In genomic region chr2:68750592-68751396, GRCh38 we compare ENCODE assay signal across 12 cellular contexts. TPM values are rescaled to one million over a fixed set of nuclear protein-coding genes. Genes with fewer than 3 reads are reported as not detected.
DNase-seq lines count a peak whose midpoint lies in the region; TF ChIP-seq lines count a peak whose summit lies in the region.
"Had no signal": no experiment of that assay in that cellular context is flagged by ENCODE, and none has a peak within 500 bp of the region (broad histone marks: within the 10 kb centered on the region; RNA-seq: fewer than 3 reads in every experiment).

No MANE protein-coding gene starts in this region.

- DNase-seq in T-helper 1 cell (no peak), HL-60 (ENCODE audit: low read depth in 1 of 2, low spot score in 1 of 2) (peak in 1 of 2 experiments; percentile 0), mucosa of gallbladder (ENCODE audit: low spot score) (peak; percentile 4), SW480 (ENCODE audit: low spot score) (no peak), ovary (no peak), superior temporal gyrus (ENCODE audit: extremely low spot score) (no peak)
- no peak for DNase-seq in activated T-helper 1 cell treated with anti-CD3 and anti-CD28 coated beads, Interleukin-12 subunit alpha, Interleukin-12 subunit beta, Interleukin-2, Interleukin-4 antibody, amounts not matched to agents 30 ng/mL and 10 ng/mL and 1 ng/mL, durations not matched to agents 14 hours and 24 hours and 36 hours (ENCODE audit: low spot score)
- DNase-seq: cortex of kidney had no signal

- H3K27me3 ChIP-seq in HL-60 (ENCODE audit: insufficient read depth, poor library complexity, severe bottlenecking) (no peaks in the 10 kb centered on the region), ovary (no peaks in the 10 kb centered on the region)
- H3K27me3 ChIP-seq: ascending aorta had no signal

- peak overlapping the region; percentile 37 for H3K27ac ChIP-seq in HL-60 (replicated peaks)
- H3K27ac ChIP-seq in ovary, result no peak overlapping the region
- H3K27ac ChIP-seq: ascending aorta had no signal

- H3K27me3 Mint-ChIP-seq in T-helper 1 cell treated with Interleukin-12 subunit alpha and Interleukin-12 subunit beta and Interleukin-4 antibody, amounts not matched to agents 30 μg/mL and 1 μg/mL, for 36 hours (ENCODE audit: low read depth), result no peaks in the 10 kb centered on the region
- H3K27me3 Mint-ChIP-seq in activated T-helper 1 cell treated with anti-CD3 and anti-CD28 coated beads, Interleukin-12 subunit alpha, Interleukin-12 subunit beta, Interleukin-2, Interleukin-4 antibody, amounts not matched to agents 30 ng/mL and 10 ng/mL and 1 ng/mL, durations not matched to agents 14 hours and 24 hours and 36 hours (ENCODE audit: insufficient read depth), result no peaks in the 10 kb centered on the region
- H3K27me3 Mint-ChIP-seq: naive B cell had no signal

- no peaks in the 10 kb centered on the region for H3K4me1 ChIP-seq in ovary (ENCODE audit: insufficient read depth)
- H3K4me1 ChIP-seq: Caco-2 had no signal

- H3K27ac Mint-ChIP-seq in T-helper 1 cell treated with Interleukin-12 subunit alpha and Interleukin-12 subunit beta and Interleukin-4 antibody, amounts not matched to agents 30 μg/mL and 1 μg/mL, for 36 hours, result peak overlapping the region; percentile 68
- H3K27ac Mint-ChIP-seq in activated T-helper 1 cell treated with anti-CD3 and anti-CD28 coated beads, Interleukin-12 subunit alpha, Interleukin-12 subunit beta, Interleukin-2, Interleukin-4 antibody, amounts not matched to agents 30 ng/mL and 10 ng/mL and 1 ng/mL, durations not matched to agents 14 hours and 24 hours and 36 hours, result peak overlapping the region; percentile 66

- no peaks in the 10 kb centered on the region for H3K36me3 ChIP-seq in ovary
- H3K36me3 ChIP-seq: ascending aorta had no signal

- no peak for TF ChIP-seq POLR2A in ovary (IDR thresholded peaks at IDR 0.05)

- H3K9me3 ChIP-seq in ovary, result no peaks in the 10 kb centered on the region
- H3K9me3 ChIP-seq: ascending aorta, Caco-2 had no signal

- no peak for TF ChIP-seq EP300 in ovary (IDR thresholded peaks at IDR 0.05)

- intact Hi-C loops in activated T-helper 1 cell treated with anti-CD3 and anti-CD28 coated beads, Interleukin-12 subunit alpha, Interleukin-12 subunit beta, Interleukin-2, Interleukin-4 antibody, amounts not matched to agents 30 ng/mL and 10 ng/mL and 1 ng/mL, durations not matched to agents 14 hours and 24 hours and 36 hours (cut with micrococcal nuclease), result loop anchor here (1.0 kb wide), 6 partner anchors 11 to 175 kb away; no protein-coding TSS in a partner anchor
- intact Hi-C loops in ovary (cut with DNase I), result loop anchor here in 1 of 4 donors (5.0 kb wide), 2 partner anchors 82 to 162 kb away; no protein-coding TSS in a partner anchor

- no peak overlapping the region for H3K4me3 Mint-ChIP-seq in T-helper 1 cell treated with Interleukin-12 subunit alpha and Interleukin-12 subunit beta and Interleukin-4 antibody, amounts not matched to agents 30 μg/mL and 1 μg/mL, for 36 hours
- H3K4me3 Mint-ChIP-seq in activated T-helper 1 cell treated with anti-CD3 and anti-CD28 coated beads, Interleukin-12 subunit alpha, Interleukin-12 subunit beta, Interleukin-2, Interleukin-4 antibody, amounts not matched to agents 30 ng/mL and 10 ng/mL and 1 ng/mL, durations not matched to agents 14 hours and 24 hours and 36 hours, result no peak overlapping the region

- H3K4me3 ChIP-seq in HL-60 (replicated peaks; ENCODE audit: insufficient read depth, low read length), result no peak overlapping the region
- H3K4me3 ChIP-seq in ovary, result no peak overlapping the region
- H3K4me3 ChIP-seq: ascending aorta had no signal

- H3K36me3 Mint-ChIP-seq in T-helper 1 cell treated with Interleukin-12 subunit alpha and Interleukin-12 subunit beta and Interleukin-4 antibody, amounts not matched to agents 30 μg/mL and 1 μg/mL, for 36 hours (ENCODE audit: low read depth), result peaks cover 52% of the 10 kb centered on the region
- peaks cover 44% of the 10 kb centered on the region for H3K36me3 Mint-ChIP-seq in activated T-helper 1 cell treated with anti-CD3 and anti-CD28 coated beads, Interleukin-12 subunit alpha, Interleukin-12 subunit beta, Interleukin-2, Interleukin-4 antibody, amounts not matched to agents 30 ng/mL and 10 ng/mL and 1 ng/mL, durations not matched to agents 14 hours and 24 hours and 36 hours (ENCODE audit: low read depth)

- H3K4me1 Mint-ChIP-seq in T-helper 1 cell treated with Interleukin-12 subunit alpha and Interleukin-12 subunit beta and Interleukin-4 antibody, amounts not matched to agents 30 μg/mL and 1 μg/mL, for 36 hours (ENCODE audit: low read depth), result peaks cover 77% of the 10 kb centered on the region
- peaks cover 90% of the 10 kb centered on the region for H3K4me1 Mint-ChIP-seq in activated T-helper 1 cell treated with anti-CD3 and anti-CD28 coated beads, Interleukin-12 subunit alpha, Interleukin-12 subunit beta, Interleukin-2, Interleukin-4 antibody, amounts not matched to agents 30 ng/mL and 10 ng/mL and 1 ng/mL, durations not matched to agents 14 hours and 24 hours and 36 hours (ENCODE audit: low read depth)

- TF ChIP-seq CTCF in HL-60 (IDR thresholded peaks at IDR 0.05; ENCODE audit: insufficient read depth, low read length), result no peak
- no peak for TF ChIP-seq CTCF in ovary (IDR thresholded peaks at IDR 0.05)

- WGBS in ovary, 3 donors, result 96% methylated on average over 12 of the region's 12 CpGs

- no peaks in the 10 kb centered on the region for H3K9me3 Mint-ChIP-seq in T-helper 1 cell treated with Interleukin-12 subunit alpha and Interleukin-12 subunit beta and Interleukin-4 antibody, amounts not matched to agents 30 μg/mL and 1 μg/mL, for 36 hours
- H3K9me3 Mint-ChIP-seq in activated T-helper 1 cell treated with anti-CD3 and anti-CD28 coated beads, Interleukin-12 subunit alpha, Interleukin-12 subunit beta, Interleukin-2, Interleukin-4 antibody, amounts not matched to agents 30 ng/mL and 10 ng/mL and 1 ng/mL, durations not matched to agents 14 hours and 24 hours and 36 hours, result no peaks in the 10 kb centered on the region
- H3K9me3 Mint-ChIP-seq: naive B cell had no signal

RNA-seq across cellular contexts. Expression of gene ARHGAP25, which starts 16.2 kb away (rescaled TPM):
- 71.6 and 74.2 TPM in 2 replicates for total RNA-seq in activated T-helper 1 cell treated with anti-CD3 and anti-CD28 coated beads, Interleukin-12 subunit alpha, Interleukin-12 subunit beta, Interleukin-2, Interleukin-4 antibody, amounts not matched to agents 30 ng/mL and 10 ng/mL and 1 ng/mL, durations not matched to agents 14 hours and 24 hours and 36 hours
- total RNA-seq in mucosa of gallbladder, result 12.6 TPM
- 10 to 100 TPM in 4 of 7 donors, 1 to 10 TPM in 3; 8.5 to 15.6 (median 12.4) TPM for total RNA-seq in ovary
- polyA plus RNA-seq in ovary, result 10 to 100 TPM; 13.7 to 30.5 TPM
